1 cellular context compared by ENCODE assay signal in the genomic region with DNA sequence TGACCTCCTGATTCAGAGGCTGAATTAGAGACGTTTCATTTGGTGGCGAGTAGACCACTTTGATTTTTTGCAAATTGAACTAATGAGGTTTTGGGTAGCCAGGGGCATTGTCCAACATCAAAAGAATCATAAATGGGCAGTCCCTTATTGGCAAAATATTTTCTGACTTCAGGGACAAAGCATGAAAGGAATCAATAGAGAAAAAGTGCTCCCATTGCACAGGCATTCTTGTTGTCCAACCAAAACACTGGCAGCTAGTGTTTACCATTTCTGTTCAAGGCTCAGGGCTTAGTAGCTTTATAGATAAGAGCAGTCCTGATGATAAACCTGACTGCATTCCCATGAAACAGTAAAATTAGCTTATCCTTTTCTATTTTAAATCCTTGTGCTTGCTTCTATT.
TF ChIP-seq lines count a peak whose summit lies in the region.

No MANE protein-coding gene starts in this region.

TF ChIP-seq in HepG2, 621 proteins besides CTCF, POLR2A, EP300 and RAD21 (continued from another document and continues in another):
- TF ChIP-seq, protein P1, sequence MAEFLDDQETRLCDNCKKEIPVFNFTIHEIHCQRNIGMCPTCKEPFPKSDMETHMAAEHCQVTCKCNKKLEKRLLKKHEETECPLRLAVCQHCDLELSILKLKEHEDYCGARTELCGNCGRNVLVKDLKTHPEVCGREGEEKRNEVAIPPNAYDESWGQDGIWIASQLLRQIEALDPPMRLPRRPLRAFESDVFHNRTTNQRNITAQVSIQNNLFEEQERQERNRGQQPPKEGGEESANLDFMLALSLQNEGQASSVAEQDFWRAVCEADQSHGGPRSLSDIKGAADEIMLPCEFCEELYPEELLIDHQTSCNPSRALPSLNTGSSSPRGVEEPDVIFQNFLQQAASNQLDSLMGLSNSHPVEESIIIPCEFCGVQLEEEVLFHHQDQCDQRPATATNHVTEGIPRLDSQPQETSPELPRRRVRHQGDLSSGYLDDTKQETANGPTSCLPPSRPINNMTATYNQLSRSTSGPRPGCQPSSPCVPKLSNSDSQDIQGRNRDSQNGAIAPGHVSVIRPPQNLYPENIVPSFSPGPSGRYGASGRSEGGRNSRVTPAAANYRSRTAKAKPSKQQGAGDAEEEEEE (CRISPR knock-in tag; IDR thresholded peaks at IDR 0.05; ENCODE audit: borderline replicate concordance), result no peak
- TF ChIP-seq RCOR2 (CRISPR knock-in tag; IDR thresholded peaks at IDR 0.05), result 0 out of 2 replicates have a peak, but pooled peaks have one; percentile 26
- TF ChIP-seq NBN (conservative IDR thresholded peaks at IDR 0.05), result no peak
- no peak for TF ChIP-seq ZNF30 (CRISPR knock-in tag; IDR thresholded peaks at IDR 0.05)
- no peak for TF ChIP-seq ZNF343 (CRISPR knock-in tag; IDR thresholded peaks at IDR 0.05)
- no peak for TF ChIP-seq ZNF251 (CRISPR knock-in tag; IDR thresholded peaks at IDR 0.05)
- no peak for TF ChIP-seq ZBTB7A (CRISPR knock-in tag; IDR thresholded peaks at IDR 0.05)
- TF ChIP-seq, protein P2, sequence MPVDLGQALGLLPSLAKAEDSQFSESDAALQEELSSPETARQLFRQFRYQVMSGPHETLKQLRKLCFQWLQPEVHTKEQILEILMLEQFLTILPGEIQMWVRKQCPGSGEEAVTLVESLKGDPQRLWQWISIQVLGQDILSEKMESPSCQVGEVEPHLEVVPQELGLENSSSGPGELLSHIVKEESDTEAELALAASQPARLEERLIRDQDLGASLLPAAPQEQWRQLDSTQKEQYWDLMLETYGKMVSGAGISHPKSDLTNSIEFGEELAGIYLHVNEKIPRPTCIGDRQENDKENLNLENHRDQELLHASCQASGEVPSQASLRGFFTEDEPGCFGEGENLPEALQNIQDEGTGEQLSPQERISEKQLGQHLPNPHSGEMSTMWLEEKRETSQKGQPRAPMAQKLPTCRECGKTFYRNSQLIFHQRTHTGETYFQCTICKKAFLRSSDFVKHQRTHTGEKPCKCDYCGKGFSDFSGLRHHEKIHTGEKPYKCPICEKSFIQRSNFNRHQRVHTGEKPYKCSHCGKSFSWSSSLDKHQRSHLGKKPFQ (CRISPR knock-in tag; IDR thresholded peaks at IDR 0.05; ENCODE audit: insufficient replicate concordance), result no peak
- 0 out of 2 replicates have a peak, but pooled peaks have one; percentile 52 for TF ChIP-seq ZNF124 (CRISPR knock-in tag; IDR thresholded peaks at IDR 0.05)
- TF ChIP-seq TCF12 (IDR thresholded peaks at IDR 0.05), result no peak
- TF ChIP-seq TCF12 (CRISPR knock-in tag; IDR thresholded peaks at IDR 0.05), result no peak
- TF ChIP-seq GABPB1 (CRISPR knock-in tag; IDR thresholded peaks at IDR 0.05), result no peak
- no peak for TF ChIP-seq KLF9 (CRISPR knock-in tag; IDR thresholded peaks at IDR 0.05; ENCODE audit: low read depth)
- no peak for TF ChIP-seq EZH2 (conservative IDR thresholded peaks at IDR 0.05; ENCODE audit: low read depth, low read length)
- TF ChIP-seq, protein P3, sequence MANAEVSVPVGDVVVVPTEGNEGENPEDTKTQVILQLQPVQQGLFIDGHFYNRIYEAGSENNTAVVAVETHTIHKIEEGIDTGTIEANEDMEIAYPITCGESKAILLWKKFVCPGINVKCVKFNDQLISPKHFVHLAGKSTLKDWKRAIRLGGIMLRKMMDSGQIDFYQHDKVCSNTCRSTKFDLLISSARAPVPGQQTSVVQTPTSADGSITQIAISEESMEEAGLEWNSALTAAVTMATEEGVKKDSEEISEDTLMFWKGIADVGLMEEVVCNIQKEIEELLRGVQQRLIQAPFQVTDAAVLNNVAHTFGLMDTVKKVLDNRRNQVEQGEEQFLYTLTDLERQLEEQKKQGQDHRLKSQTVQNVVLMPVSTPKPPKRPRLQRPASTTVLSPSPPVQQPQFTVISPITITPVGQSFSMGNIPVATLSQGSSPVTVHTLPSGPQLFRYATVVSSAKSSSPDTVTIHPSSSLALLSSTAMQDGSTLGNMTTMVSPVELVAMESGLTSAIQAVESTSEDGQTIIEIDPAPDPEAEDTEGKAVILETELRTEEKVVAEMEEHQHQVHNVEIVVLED (CRISPR knock-in tag; IDR thresholded peaks at IDR 0.05; ENCODE audit: borderline replicate concordance), result no peak
- no peak for TF ChIP-seq KDM6A (CRISPR knock-in tag; IDR thresholded peaks at IDR 0.05; ENCODE audit: low read depth)
- no peak for TF ChIP-seq RAD51 (IDR thresholded peaks at IDR 0.05; ENCODE audit: borderline replicate concordance)
- TF ChIP-seq SETDB1 (CRISPR knock-in tag; IDR thresholded peaks at IDR 0.05; ENCODE audit: borderline replicate concordance), result no peak
- TF ChIP-seq, protein P4, sequence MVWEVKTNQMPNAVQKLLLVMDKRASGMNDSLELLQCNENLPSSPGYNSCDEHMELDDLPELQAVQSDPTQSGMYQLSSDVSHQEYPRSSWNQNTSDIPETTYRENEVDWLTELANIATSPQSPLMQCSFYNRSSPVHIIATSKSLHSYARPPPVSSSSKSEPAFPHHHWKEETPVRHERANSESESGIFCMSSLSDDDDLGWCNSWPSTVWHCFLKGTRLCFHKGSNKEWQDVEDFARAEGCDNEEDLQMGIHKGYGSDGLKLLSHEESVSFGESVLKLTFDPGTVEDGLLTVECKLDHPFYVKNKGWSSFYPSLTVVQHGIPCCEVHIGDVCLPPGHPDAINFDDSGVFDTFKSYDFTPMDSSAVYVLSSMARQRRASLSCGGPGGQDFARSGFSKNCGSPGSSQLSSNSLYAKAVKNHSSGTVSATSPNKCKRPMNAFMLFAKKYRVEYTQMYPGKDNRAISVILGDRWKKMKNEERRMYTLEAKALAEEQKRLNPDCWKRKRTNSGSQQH (CRISPR knock-in tag; IDR thresholded peaks at IDR 0.05; ENCODE audit: low read depth), result no peak
- no peak for TF ChIP-seq TMF1 (CRISPR knock-in tag; IDR thresholded peaks at IDR 0.05; ENCODE audit: low read depth)
- TF ChIP-seq BRD4 (CRISPR knock-in tag; IDR thresholded peaks at IDR 0.05), result no peak
- peak; percentile 47; the same call in 1 of the 2 replicates for TF ChIP-seq ZNF24 (IDR thresholded peaks at IDR 0.05)
- no peak for TF ChIP-seq SNRNP70 (IDR thresholded peaks at IDR 0.05; ENCODE audit: low read depth, low read length)
- peak; percentile 90; the same call in 1 of the 2 replicates for TF ChIP-seq SALL1 (CRISPR knock-in tag; IDR thresholded peaks at IDR 0.05)
- peak; percentile 17; the same call in 1 of the 2 replicates for TF ChIP-seq KAT2B (IDR thresholded peaks at IDR 0.05; ENCODE audit: borderline replicate concordance, low read depth, low read length)
- no peak for TF ChIP-seq ZNF317 (CRISPR knock-in tag; IDR thresholded peaks at IDR 0.05)
- TF ChIP-seq KLF13 (CRISPR knock-in tag; IDR thresholded peaks at IDR 0.05), result no peak
- TF ChIP-seq SNAI1 (CRISPR knock-in tag; IDR thresholded peaks at IDR 0.05; ENCODE audit: borderline replicate concordance), result no peak
- TF ChIP-seq CBX1 (IDR thresholded peaks at IDR 0.05; ENCODE audit: low read depth), result no peak
- TF ChIP-seq ZNF20 (CRISPR knock-in tag; IDR thresholded peaks at IDR 0.05), result no peak
- TF ChIP-seq, protein P5, sequence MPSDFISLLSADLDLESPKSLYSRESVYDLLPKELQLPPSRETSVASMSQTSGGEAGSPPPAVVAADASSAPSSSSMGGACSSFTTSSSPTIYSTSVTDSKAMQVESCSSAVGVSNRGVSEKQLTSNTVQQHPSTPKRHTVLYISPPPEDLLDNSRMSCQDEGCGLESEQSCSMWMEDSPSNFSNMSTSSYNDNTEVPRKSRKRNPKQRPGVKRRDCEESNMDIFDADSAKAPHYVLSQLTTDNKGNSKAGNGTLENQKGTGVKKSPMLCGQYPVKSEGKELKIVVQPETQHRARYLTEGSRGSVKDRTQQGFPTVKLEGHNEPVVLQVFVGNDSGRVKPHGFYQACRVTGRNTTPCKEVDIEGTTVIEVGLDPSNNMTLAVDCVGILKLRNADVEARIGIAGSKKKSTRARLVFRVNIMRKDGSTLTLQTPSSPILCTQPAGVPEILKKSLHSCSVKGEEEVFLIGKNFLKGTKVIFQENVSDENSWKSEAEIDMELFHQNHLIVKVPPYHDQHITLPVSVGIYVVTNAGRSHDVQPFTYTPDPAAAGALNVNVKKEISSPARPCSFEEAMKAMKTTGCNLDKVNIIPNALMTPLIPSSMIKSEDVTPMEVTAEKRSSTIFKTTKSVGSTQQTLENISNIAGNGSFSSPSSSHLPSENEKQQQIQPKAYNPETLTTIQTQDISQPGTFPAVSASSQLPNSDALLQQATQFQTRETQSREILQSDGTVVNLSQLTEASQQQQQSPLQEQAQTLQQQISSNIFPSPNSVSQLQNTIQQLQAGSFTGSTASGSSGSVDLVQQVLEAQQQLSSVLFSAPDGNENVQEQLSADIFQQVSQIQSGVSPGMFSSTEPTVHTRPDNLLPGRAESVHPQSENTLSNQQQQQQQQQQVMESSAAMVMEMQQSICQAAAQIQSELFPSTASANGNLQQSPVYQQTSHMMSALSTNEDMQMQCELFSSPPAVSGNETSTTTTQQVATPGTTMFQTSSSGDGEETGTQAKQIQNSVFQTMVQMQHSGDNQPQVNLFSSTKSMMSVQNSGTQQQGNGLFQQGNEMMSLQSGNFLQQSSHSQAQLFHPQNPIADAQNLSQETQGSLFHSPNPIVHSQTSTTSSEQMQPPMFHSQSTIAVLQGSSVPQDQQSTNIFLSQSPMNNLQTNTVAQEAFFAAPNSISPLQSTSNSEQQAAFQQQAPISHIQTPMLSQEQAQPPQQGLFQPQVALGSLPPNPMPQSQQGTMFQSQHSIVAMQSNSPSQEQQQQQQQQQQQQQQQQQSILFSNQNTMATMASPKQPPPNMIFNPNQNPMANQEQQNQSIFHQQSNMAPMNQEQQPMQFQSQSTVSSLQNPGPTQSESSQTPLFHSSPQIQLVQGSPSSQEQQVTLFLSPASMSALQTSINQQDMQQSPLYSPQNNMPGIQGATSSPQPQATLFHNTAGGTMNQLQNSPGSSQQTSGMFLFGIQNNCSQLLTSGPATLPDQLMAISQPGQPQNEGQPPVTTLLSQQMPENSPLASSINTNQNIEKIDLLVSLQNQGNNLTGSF (CRISPR knock-in tag; IDR thresholded peaks at IDR 0.05), result no peak
- TF ChIP-seq YY1 (IDR thresholded peaks at IDR 0.05; ENCODE audit: insufficient read depth, insufficient replicate concordance, low read depth, low read length), result no peak
- TF ChIP-seq, protein P6, sequence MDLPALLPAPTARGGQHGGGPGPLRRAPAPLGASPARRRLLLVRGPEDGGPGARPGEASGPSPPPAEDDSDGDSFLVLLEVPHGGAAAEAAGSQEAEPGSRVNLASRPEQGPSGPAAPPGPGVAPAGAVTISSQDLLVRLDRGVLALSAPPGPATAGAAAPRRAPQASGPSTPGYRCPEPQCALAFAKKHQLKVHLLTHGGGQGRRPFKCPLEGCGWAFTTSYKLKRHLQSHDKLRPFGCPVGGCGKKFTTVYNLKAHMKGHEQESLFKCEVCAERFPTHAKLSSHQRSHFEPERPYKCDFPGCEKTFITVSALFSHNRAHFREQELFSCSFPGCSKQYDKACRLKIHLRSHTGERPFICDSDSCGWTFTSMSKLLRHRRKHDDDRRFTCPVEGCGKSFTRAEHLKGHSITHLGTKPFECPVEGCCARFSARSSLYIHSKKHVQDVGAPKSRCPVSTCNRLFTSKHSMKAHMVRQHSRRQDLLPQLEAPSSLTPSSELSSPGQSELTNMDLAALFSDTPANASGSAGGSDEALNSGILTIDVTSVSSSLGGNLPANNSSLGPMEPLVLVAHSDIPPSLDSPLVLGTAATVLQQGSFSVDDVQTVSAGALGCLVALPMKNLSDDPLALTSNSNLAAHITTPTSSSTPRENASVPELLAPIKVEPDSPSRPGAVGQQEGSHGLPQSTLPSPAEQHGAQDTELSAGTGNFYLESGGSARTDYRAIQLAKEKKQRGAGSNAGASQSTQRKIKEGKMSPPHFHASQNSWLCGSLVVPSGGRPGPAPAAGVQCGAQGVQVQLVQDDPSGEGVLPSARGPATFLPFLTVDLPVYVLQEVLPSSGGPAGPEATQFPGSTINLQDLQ (CRISPR knock-in tag; IDR thresholded peaks at IDR 0.05), result no peak
- TF ChIP-seq, protein P7, sequence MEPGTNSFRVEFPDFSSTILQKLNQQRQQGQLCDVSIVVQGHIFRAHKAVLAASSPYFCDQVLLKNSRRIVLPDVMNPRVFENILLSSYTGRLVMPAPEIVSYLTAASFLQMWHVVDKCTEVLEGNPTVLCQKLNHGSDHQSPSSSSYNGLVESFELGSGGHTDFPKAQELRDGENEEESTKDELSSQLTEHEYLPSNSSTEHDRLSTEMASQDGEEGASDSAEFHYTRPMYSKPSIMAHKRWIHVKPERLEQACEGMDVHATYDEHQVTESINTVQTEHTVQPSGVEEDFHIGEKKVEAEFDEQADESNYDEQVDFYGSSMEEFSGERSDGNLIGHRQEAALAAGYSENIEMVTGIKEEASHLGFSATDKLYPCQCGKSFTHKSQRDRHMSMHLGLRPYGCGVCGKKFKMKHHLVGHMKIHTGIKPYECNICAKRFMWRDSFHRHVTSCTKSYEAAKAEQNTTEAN (CRISPR knock-in tag; conservative IDR thresholded peaks at IDR 0.05), result no peak
- no peak for TF ChIP-seq RFX1 (IDR thresholded peaks at IDR 0.05)
- no peak for TF ChIP-seq ZNF101 (CRISPR knock-in tag; IDR thresholded peaks at IDR 0.05; ENCODE audit: borderline replicate concordance, low read depth)
- TF ChIP-seq ZNF484 (CRISPR knock-in tag; IDR thresholded peaks at IDR 0.05; ENCODE audit: borderline replicate concordance, low read depth), result no peak
- 0 out of 2 replicates have a peak, but pooled peaks have one; percentile 34 for TF ChIP-seq CHD4 (IDR thresholded peaks at IDR 0.05; ENCODE audit: borderline replicate concordance, low read length)
- no peak for TF ChIP-seq ZNF567 (CRISPR knock-in tag; IDR thresholded peaks at IDR 0.05; ENCODE audit: borderline replicate concordance)
- no peak for TF ChIP-seq HNF4G (IDR thresholded peaks at IDR 0.05; ENCODE audit: borderline replicate concordance, low read depth, low read length)
- TF ChIP-seq HNF4G (CRISPR knock-in tag; IDR thresholded peaks at IDR 0.05; ENCODE audit: borderline replicate concordance, low read depth), result no peak
- no peak for TF ChIP-seq ZFP62 (CRISPR knock-in tag; IDR thresholded peaks at IDR 0.05)
- TF ChIP-seq REL (CRISPR knock-in tag; conservative IDR thresholded peaks at IDR 0.05), result no peak
- no peak for TF ChIP-seq ZNF652 (CRISPR knock-in tag; IDR thresholded peaks at IDR 0.05; ENCODE audit: borderline replicate concordance, low read depth)
- no peak for TF ChIP-seq KDM4B (CRISPR knock-in tag; IDR thresholded peaks at IDR 0.05)
